In genomic region chr19:42316223-42317211, GRCh38 we compare ENCODE assay signal across 10 cellular contexts. TPM values are rescaled to one million over a fixed set of nuclear protein-coding genes. Genes with fewer than 3 reads are reported as not detected.
DNase-seq lines count a peak whose midpoint lies in the region; ATAC-seq and TF ChIP-seq lines count a peak whose summit lies in the region.
"Had no signal": no experiment of that assay in that cellular context is flagged by ENCODE, and none has a peak within 500 bp of the region (broad histone marks: within the 10 kb centered on the region; RNA-seq: fewer than 3 reads in every experiment).

No MANE protein-coding gene starts in this region.

- H3K27ac ChIP-seq in DOHH2 (ENCODE audit: low read depth, low read length) = peak overlapping the region; percentile 74
- H3K27ac ChIP-seq in gastrocnemius medialis = no peak overlapping the region
- H3K27ac ChIP-seq: RWPE1 had no signal

- H3K9me3 ChIP-seq in DOHH2 (ENCODE audit: control insufficient read depth, insufficient read depth, low read length) (no peaks in the 10 kb centered on the region), gastrocnemius medialis (no peaks in the 10 kb centered on the region)

- peak overlapping the region; percentile 67 for H3K4me3 ChIP-seq in DOHH2 (ENCODE audit: low read length)
- no peak overlapping the region for H3K4me3 ChIP-seq in gastrocnemius medialis

- H3K36me3 ChIP-seq in DOHH2 (ENCODE audit: control insufficient read depth, low read length) (no peaks in the 10 kb centered on the region), gastrocnemius medialis (no peaks in the 10 kb centered on the region)

- DNase-seq in SW480 (ENCODE audit: low spot score) = peak; percentile 61
- no peak for DNase-seq in memory B cell (ENCODE audit: low spot score in 2 of 2)
- DNase-seq in gastrocnemius medialis = no peak
- DNase-seq in NCI-H446 treated with DMSO at 0.1 percent for 48 hours (lab: John Stamatoyannopoulos, UW) = no peak
- DNase-seq in stimulated activated CD4-positive, alpha-beta T cell treated with anti-CD3 and anti-CD28 coated beads, Interleukin-4, amount 100 ng/mL, for 4 hours = no peak
- DNase-seq: stimulated activated CD4-positive, alpha-beta T cell treated with anti-CD3 and anti-CD28 coated beads, Interleukin-12 subunit alpha, Interleukin-12 subunit beta, amount 100 ng/mL, for 4 hours had no signal

- peaks cover 19% of the 10 kb centered on the region for H3K27me3 Mint-ChIP-seq in memory B cell

- H3K4me1 ChIP-seq in DOHH2 (ENCODE audit: control insufficient read depth, low read length) (peaks cover 50% of the 10 kb centered on the region), gastrocnemius medialis (peaks cover 3 to 7% of the 10 kb centered on the region in 2 donors)

- H3K4me2 ChIP-seq in DOHH2 (ENCODE audit: low read length) = peak overlapping the region; percentile 77

- in situ Hi-C loops in gastrocnemius medialis (cut with MboI; ENCODE audit: low sequenced_read_pairs in 4 of 4) = loop anchor here in 1 of 4 donors (25.0 kb wide), 1 partner anchor 179 kb away; the partner anchor contains the start of gene POU2F2

- intact Hi-C loops in gastrocnemius medialis (cut with DNase I; ENCODE audit: low total_unique reads) = no loop called here

- H3K27ac Mint-ChIP-seq in memory B cell = no peak overlapping the region

- H3K79me2 ChIP-seq in DOHH2 (ENCODE audit: control insufficient read depth, low read length) = no peaks in the 10 kb centered on the region

- peaks cover 25% of the 10 kb centered on the region for H3K27me3 ChIP-seq in DOHH2 (ENCODE audit: control insufficient read depth, low read length)
- peaks cover 0 to 16% (median 16%) of the 10 kb centered on the region in 3 donors for H3K27me3 ChIP-seq in gastrocnemius medialis

- H3F3A ChIP-seq in DOHH2 (ENCODE audit: control insufficient read depth, insufficient read depth) = 0 out of 2 replicates have a peak, but pooled peaks cover 8% of the 10 kb centered on the region

- TF ChIP-seq CTCF in DOHH2 (IDR thresholded peaks at IDR 0.05; ENCODE audit: low read depth, low read length, poor library complexity, severe bottlenecking) = no peak
- no peak for TF ChIP-seq CTCF in gastrocnemius medialis (IDR thresholded peaks at IDR 0.05 in 4 of 5, conservative IDR thresholded peaks at IDR 0.05 in 1 of 5)

- H4K20me1 ChIP-seq in DOHH2 (ENCODE audit: control insufficient read depth, insufficient read depth, low read depth, low read length) = no peaks in the 10 kb centered on the region

- no peaks in the 10 kb centered on the region for H3K9me3 Mint-ChIP-seq in memory B cell

- H3K4me1 Mint-ChIP-seq in memory B cell = peaks cover 15% of the 10 kb centered on the region

- H3K9me2 ChIP-seq in DOHH2 (replicated peaks; ENCODE audit: control insufficient read depth, low read length) = no peaks in the 10 kb centered on the region

- peak overlapping the region; percentile 30 for H3K4me3 Mint-ChIP-seq in memory B cell

- no peaks in the 10 kb centered on the region for H3K36me3 Mint-ChIP-seq in memory B cell

- TF ChIP-seq POLR2A in gastrocnemius medialis (IDR thresholded peaks at IDR 0.05) = no peak

- ATAC-seq in HG02759 (IDR thresholded peaks at IDR 0.05; ENCODE audit: unreplicated experiment) (peak; percentile 69), memory B cell (ENCODE audit: low read depth) (no peak), gastrocnemius medialis (no peak), GM18907 (IDR thresholded peaks at IDR 0.05; ENCODE audit: unreplicated experiment) (no peak)

RNA-seq across cellular contexts. Expression of gene TMEM145, which starts 3.4 kb away (rescaled TPM):
- under 1 TPM in 1 of 4 donors, not detected in 3; 0.87 TPM for total RNA-seq in gastrocnemius medialis

RNA-seq across cellular contexts. Expression of gene MEGF8, which starts 8.9 kb away (rescaled TPM):
- 10 to 100 TPM in 3 of 4 donors, 1 to 10 TPM in 1; 7.3 to 12.3 (median 10.3) TPM for total RNA-seq in gastrocnemius medialis

RNA-seq across cellular contexts. Expression of gene PAFAH1B3, which starts 14.1 kb away (rescaled TPM):
- 10 to 100 TPM in 1 of 4 donors, 1 to 10 TPM in 3; 1.7 to 30.7 (median 5.1) TPM for total RNA-seq in gastrocnemius medialis

RNA-seq across cellular contexts. Expression of gene PRR19, which starts 14.6 kb away (rescaled TPM):
- total RNA-seq in gastrocnemius medialis = not detected

RNA-seq across cellular contexts. Expression of gene CIC, which starts 47.5 kb away (rescaled TPM):
- total RNA-seq in gastrocnemius medialis = 10 to 100 TPM; 15.2 to 52.2 (median 41.5) TPM
